1 cellular context compared by ENCODE assay signal in genomic region chr11:64846998-64847666, GRCh38.
TF ChIP-seq lines count a peak whose summit lies in the region.

No MANE protein-coding gene starts in this region.

TF ChIP-seq in HepG2, 621 proteins besides CTCF, POLR2A, EP300 and RAD21 (continued from another document and continues in another):
- no peak for TF ChIP-seq ZNF549 (CRISPR knock-in tag; IDR thresholded peaks at IDR 0.05)
- no peak for TF ChIP-seq EED (CRISPR knock-in tag; IDR thresholded peaks at IDR 0.05)
- no peak for TF ChIP-seq ZNF570 (CRISPR knock-in tag; IDR thresholded peaks at IDR 0.05; ENCODE audit: borderline replicate concordance)
- peak; percentile 73 for TF ChIP-seq ZMYM3 (CRISPR knock-in tag; IDR thresholded peaks at IDR 0.05)
- no peak for TF ChIP-seq CREB3 (CRISPR knock-in tag; IDR thresholded peaks at IDR 0.05)
- TF ChIP-seq HNF4G (IDR thresholded peaks at IDR 0.05; ENCODE audit: borderline replicate concordance, low read depth, low read length): no peak
- 0 out of 2 replicates have a peak, but pooled peaks have one; percentile 2 for TF ChIP-seq HNF4G (CRISPR knock-in tag; IDR thresholded peaks at IDR 0.05; ENCODE audit: borderline replicate concordance, low read depth)
- TF ChIP-seq CCDC6 (CRISPR knock-in tag; IDR thresholded peaks at IDR 0.05): no peak
- TF ChIP-seq FOXC1 (CRISPR knock-in tag; IDR thresholded peaks at IDR 0.05; ENCODE audit: borderline replicate concordance): 0 out of 2 replicates have a peak, but pooled peaks have one; percentile 25
- TF ChIP-seq ZNF24 (IDR thresholded peaks at IDR 0.05): no peak
- no peak for TF ChIP-seq ZNF616 (CRISPR knock-in tag; IDR thresholded peaks at IDR 0.05; ENCODE audit: low read depth)
- no peak for TF ChIP-seq PHF21A (CRISPR knock-in tag; IDR thresholded peaks at IDR 0.05)
- no peak for TF ChIP-seq ETS1 (CRISPR knock-in tag; IDR thresholded peaks at IDR 0.05)
- 0 out of 2 replicates have a peak, but pooled peaks have one; percentile 25 for TF ChIP-seq ZNF280D (CRISPR knock-in tag; IDR thresholded peaks at IDR 0.05)
- no peak for TF ChIP-seq ZNF30 (CRISPR knock-in tag; IDR thresholded peaks at IDR 0.05)
- no peak for TF ChIP-seq YEATS2 (CRISPR knock-in tag; IDR thresholded peaks at IDR 0.05; ENCODE audit: borderline replicate concordance)
- peak; percentile 48 for TF ChIP-seq GATAD2A (CRISPR knock-in tag; IDR thresholded peaks at IDR 0.05)
- no peak for TF ChIP-seq ZNF83 (CRISPR knock-in tag; IDR thresholded peaks at IDR 0.05; ENCODE audit: borderline replicate concordance)
- no peak for TF ChIP-seq ZBTB34 (CRISPR knock-in tag; IDR thresholded peaks at IDR 0.05)
- peak; percentile 56; the same call in 1 of the 2 replicates for TF ChIP-seq MAZ (IDR thresholded peaks at IDR 0.05; ENCODE audit: borderline replicate concordance, low read depth, low read length)
- TF ChIP-seq MAZ (CRISPR knock-in tag; IDR thresholded peaks at IDR 0.05; ENCODE audit: low read depth): 0 out of 2 replicates have a peak, but pooled peaks have one; percentile 54
- TF ChIP-seq ZBTB20 (CRISPR knock-in tag; IDR thresholded peaks at IDR 0.05; ENCODE audit: borderline replicate concordance, low read depth): no peak
- peak; percentile 60 for TF ChIP-seq FOSL2 (CRISPR knock-in tag; IDR thresholded peaks at IDR 0.05)
- TF ChIP-seq GLMP (CRISPR knock-in tag; IDR thresholded peaks at IDR 0.05; ENCODE audit: borderline replicate concordance): no peak
- TF ChIP-seq GABPB1 (CRISPR knock-in tag; IDR thresholded peaks at IDR 0.05): peak; percentile 39; the same call in 1 of the 2 replicates
- TF ChIP-seq ZNF558 (CRISPR knock-in tag; IDR thresholded peaks at IDR 0.05; ENCODE audit: borderline replicate concordance): no peak
- peak; percentile 86; the same call in 1 of the 2 replicates for TF ChIP-seq ZNF770 (CRISPR knock-in tag; IDR thresholded peaks at IDR 0.05)
- TF ChIP-seq FOXK2 (IDR thresholded peaks at IDR 0.05): no peak
- 0 out of 2 replicates have a peak, but pooled peaks have one; percentile 32 for TF ChIP-seq NR2F2 (IDR thresholded peaks at IDR 0.05; ENCODE audit: borderline replicate concordance, low read depth)
- TF ChIP-seq GZF1 (CRISPR knock-in tag; IDR thresholded peaks at IDR 0.05): no peak
- TF ChIP-seq BATF2 (CRISPR knock-in tag; IDR thresholded peaks at IDR 0.05): no peak
- TF ChIP-seq AGO2 (optimal IDR thresholded peaks at IDR 0.05; ENCODE audit: low read depth, low read length): no peak
- peak; percentile 34; the same call in 1 of the 2 replicates for TF ChIP-seq DNMT1 (CRISPR knock-in tag; IDR thresholded peaks at IDR 0.05)
- no peak for TF ChIP-seq RORA (CRISPR knock-in tag; IDR thresholded peaks at IDR 0.05)
- no peak for TF ChIP-seq PHB2 (IDR thresholded peaks at IDR 0.05; ENCODE audit: partially characterized antibody)
- TF ChIP-seq NRL (CRISPR knock-in tag; IDR thresholded peaks at IDR 0.05; ENCODE audit: borderline replicate concordance): 0 out of 2 replicates have a peak, but pooled peaks have one; percentile 17
- no peak for TF ChIP-seq RBM22 (optimal IDR thresholded peaks at IDR 0.05; ENCODE audit: low read length)
- peak; percentile 44; the same call in 1 of the 3 replicates for TF ChIP-seq MXI1 (IDR thresholded peaks at IDR 0.05; ENCODE audit: borderline replicate concordance, low read depth, low read length)
- no peak for TF ChIP-seq ZNF232 (CRISPR knock-in tag; IDR thresholded peaks at IDR 0.05; ENCODE audit: borderline replicate concordance)
- TF ChIP-seq HNRNPUL1 (IDR thresholded peaks at IDR 0.05; ENCODE audit: low read depth, low read length): no peak
- TF ChIP-seq ZNF496 (CRISPR knock-in tag; IDR thresholded peaks at IDR 0.05; ENCODE audit: insufficient replicate concordance): no peak
- no peak for TF ChIP-seq FOXP1 (IDR thresholded peaks at IDR 0.05)
- no peak for TF ChIP-seq FOXP1 (CRISPR knock-in tag; IDR thresholded peaks at IDR 0.05)
- no peak for TF ChIP-seq ZNF747 (CRISPR knock-in tag; IDR thresholded peaks at IDR 0.05; ENCODE audit: borderline replicate concordance)
- no peak for TF ChIP-seq THAP8 (CRISPR knock-in tag; IDR thresholded peaks at IDR 0.05; ENCODE audit: borderline replicate concordance)
- no peak for TF ChIP-seq ZNF557 (CRISPR knock-in tag; IDR thresholded peaks at IDR 0.05)
- no peak for TF ChIP-seq ZNF639 (CRISPR knock-in tag; conservative IDR thresholded peaks at IDR 0.05)
- no peak for TF ChIP-seq ATF6 (CRISPR knock-in tag; conservative IDR thresholded peaks at IDR 0.05)
- no peak for TF ChIP-seq ZNF704 (CRISPR knock-in tag; IDR thresholded peaks at IDR 0.05; ENCODE audit: borderline replicate concordance)
- no peak for TF ChIP-seq NR1H2 (CRISPR knock-in tag; IDR thresholded peaks at IDR 0.05; ENCODE audit: borderline replicate concordance, low read depth)
- no peak for TF ChIP-seq CREBL2 (CRISPR knock-in tag; IDR thresholded peaks at IDR 0.05; ENCODE audit: borderline replicate concordance)
